8 cellular contexts compared by ENCODE assay signal in the genomic region with DNA sequence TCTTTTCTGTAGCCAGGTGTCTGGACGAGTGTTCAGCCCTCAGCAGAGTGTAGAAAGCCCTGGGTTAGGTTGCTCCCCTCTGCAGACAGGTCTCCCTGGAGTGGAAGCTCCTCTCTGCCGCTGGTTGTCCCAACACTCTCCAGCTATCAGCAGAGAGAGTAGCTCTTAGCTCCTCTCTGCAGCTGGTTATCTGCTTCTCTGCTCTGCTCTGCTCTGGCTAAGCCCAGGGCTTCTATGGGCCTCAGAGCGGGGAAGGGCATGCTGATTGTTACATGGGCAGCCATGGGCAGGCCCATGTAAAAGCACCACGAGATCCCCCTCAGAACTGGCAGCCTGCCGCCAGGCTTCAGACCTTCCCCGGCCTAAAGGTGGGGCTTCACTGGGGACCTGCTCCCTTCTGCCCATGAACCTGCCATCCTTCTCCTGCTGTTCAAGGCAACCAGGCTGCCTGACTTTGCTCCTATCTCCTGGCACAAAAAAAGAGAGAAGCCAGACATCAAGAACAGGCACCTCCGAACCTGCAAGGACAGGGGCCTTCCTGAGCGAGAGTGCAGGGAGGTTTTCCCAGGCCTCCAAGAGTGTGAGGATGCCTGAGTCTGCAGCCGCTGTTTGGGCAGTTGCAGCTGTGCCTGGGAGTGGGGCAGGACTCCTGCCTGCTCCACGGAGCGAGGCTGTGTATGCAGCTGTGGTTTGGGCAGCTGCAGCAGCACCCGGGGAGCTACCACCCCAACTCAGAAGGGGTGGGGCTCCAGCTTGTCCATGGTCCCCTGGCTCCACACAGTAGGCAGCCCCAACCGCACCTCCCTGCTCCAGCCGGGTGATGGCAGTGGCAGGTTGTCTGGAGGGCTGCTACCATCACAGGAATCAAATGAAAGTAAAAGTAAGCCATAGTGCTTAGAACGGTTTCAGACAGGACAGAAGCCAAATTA.
DNase-seq lines count a peak whose midpoint lies in the region; ATAC-seq and TF ChIP-seq lines count a peak whose summit lies in the region.

No MANE protein-coding gene starts in this region.

- H3K27ac ChIP-seq in right lobe of liver, result no peak overlapping the region

- no peaks in the 10 kb centered on the region for H3K27me3 ChIP-seq in right lobe of liver

- H3K9me3 ChIP-seq in right lobe of liver, result no peaks in the 10 kb centered on the region

- CTCF ChIA-PET in Calu3 (lab: Charles Lee), result interaction anchor here (1.6 kb wide), 1 partner anchor 259 kb away, joined by 4 read pairs; no protein-coding TSS in a partner anchor

- no peaks in the 10 kb centered on the region for H3K4me1 Mint-ChIP-seq in Calu3 (ENCODE audit: low read depth, unreplicated experiment)
- no peaks in the 10 kb centered on the region for H3K4me1 Mint-ChIP-seq in activated CD4-positive, alpha-beta T cell treated with anti-CD3 and anti-CD28 coated beads, Interleukin-2, amount 10 ng/mL, durations not matched to agents 24 days and 14 days

- no peak overlapping the region for H3K4me3 ChIP-seq in right lobe of liver

- no peaks in the 10 kb centered on the region for H3K4me1 ChIP-seq in right lobe of liver

- H3K27me3 Mint-ChIP-seq in Calu3 (ENCODE audit: unreplicated experiment), result no peaks in the 10 kb centered on the region
- H3K27me3 Mint-ChIP-seq in activated CD4-positive, alpha-beta T cell treated with anti-CD3 and anti-CD28 coated beads, Interleukin-2, amount 10 ng/mL, durations not matched to agents 24 days and 14 days, result no peaks in the 10 kb centered on the region

- DNase-seq in Calu3 (peak; percentile 64), right lobe of liver (peak in 1 of 3 donors; percentile 19), NOMO-1 (lab: John Stamatoyannopoulos, UW; ENCODE audit: unreplicated experiment in 2 of 2) (no peak), NCI-H1436 treated with DMSO at 0.1 percent for 48 hours (lab: John Stamatoyannopoulos, UW) (no peak), NCI-H2227 treated with DMSO at 0.1 percent for 48 hours (lab: John Stamatoyannopoulos, UW) (no peak)
- no peak for DNase-seq in activated CD4-positive, alpha-beta T cell treated with anti-CD3 and anti-CD28 coated beads, Interleukin-2, amount 10 ng/mL, durations not matched to agents 24 days and 14 days

- intact Hi-C loops in Calu3 (cut with micrococcal nuclease; ENCODE audit: unreplicated experiment), result loop anchor here (2.0 kb wide), 1 partner anchor 316 kb away; no protein-coding TSS in a partner anchor
- intact Hi-C loops in right lobe of liver (cut with DNase I), result no loop called here
- intact Hi-C loops in activated CD4-positive, alpha-beta T cell treated with anti-CD3 and anti-CD28 coated beads, Interleukin-2, amount 10 ng/mL, durations not matched to agents 24 days and 14 days (cut with micrococcal nuclease), result no loop called here

- no peak for TF ChIP-seq POLR2A in right lobe of liver (IDR thresholded peaks at IDR 0.05)

- TF ChIP-seq CTCF in Calu3 (IDR thresholded peaks at IDR 0.05; ENCODE audit: unreplicated experiment) (no peak), right lobe of liver (IDR thresholded peaks at IDR 0.05) (peak in 1 of 4 donors; percentile 8)

- H3K36me3 ChIP-seq in right lobe of liver, result no peaks in the 10 kb centered on the region

- no peaks in the 10 kb centered on the region for H3K9me3 Mint-ChIP-seq in Calu3 (ENCODE audit: low read depth, unreplicated experiment)
- H3K9me3 Mint-ChIP-seq in activated CD4-positive, alpha-beta T cell treated with anti-CD3 and anti-CD28 coated beads, Interleukin-2, amount 10 ng/mL, durations not matched to agents 24 days and 14 days, result no peaks in the 10 kb centered on the region

- BruUV-seq in Calu3 (replicated peaks; lab: Mats Ljungman, UMichigan), result no TSS peak

- 26% methylated on average over 3 of the region's 15 CpGs for WGBS in right lobe of liver (ENCODE audit: insufficient coverage, low coverage, low lambda C conversion rate, missing lambda C conversion rate)

- H3K27ac Mint-ChIP-seq in Calu3 (ENCODE audit: unreplicated experiment), result peak overlapping the region; percentile 36
- no peak overlapping the region for H3K27ac Mint-ChIP-seq in activated CD4-positive, alpha-beta T cell treated with anti-CD3 and anti-CD28 coated beads, Interleukin-2, amount 10 ng/mL, durations not matched to agents 24 days and 14 days

- no peaks in the 10 kb centered on the region for H3K36me3 Mint-ChIP-seq in Calu3 (ENCODE audit: insufficient read depth, unreplicated experiment)
- H3K36me3 Mint-ChIP-seq in activated CD4-positive, alpha-beta T cell treated with anti-CD3 and anti-CD28 coated beads, Interleukin-2, amount 10 ng/mL, durations not matched to agents 24 days and 14 days (ENCODE audit: low read depth), result no peaks in the 10 kb centered on the region

- peak overlapping the region; percentile 30 for H3K4me3 Mint-ChIP-seq in Calu3 (ENCODE audit: low read depth, unreplicated experiment)
- no peak overlapping the region for H3K4me3 Mint-ChIP-seq in activated CD4-positive, alpha-beta T cell treated with anti-CD3 and anti-CD28 coated beads, Interleukin-2, amount 10 ng/mL, durations not matched to agents 24 days and 14 days

- peak; percentile 53 for ATAC-seq in HG02678 (IDR thresholded peaks at IDR 0.05; ENCODE audit: unreplicated experiment)
- peak; percentile 92 for ATAC-seq in SK-N-SH treated with all-trans-retinoic acid at 6 μM for 48 hours
- peak; percentile 46 to 78 (median 70) for ATAC-seq in right lobe of liver

TF ChIP-seq in SK-N-SH treated with all-trans-retinoic acid at 6 μM for 48 hours, 23 proteins besides CTCF, POLR2A, EP300 and RAD21:
- TF ChIP-seq ZC3H10 (CRISPR knock-in tag; IDR thresholded peaks at IDR 0.05), result no peak
- TF ChIP-seq RARB (CRISPR knock-in tag; IDR thresholded peaks at IDR 0.05), result no peak
- no peak for TF ChIP-seq CSDC2 (CRISPR knock-in tag; IDR thresholded peaks at IDR 0.05)
